ENCODE assay signal across 15 cellular contexts in genomic region chr18:49021076-49021432, GRCh38.
DNase-seq lines count a peak whose midpoint lies in the region; FAIRE-seq and TF ChIP-seq lines count a peak whose summit lies in the region.
"Had no signal": no experiment of that assay in that cellular context is flagged by ENCODE, and none has a peak within 500 bp of the region (broad histone marks: within the 10 kb centered on the region; RNA-seq: fewer than 3 reads in every experiment).

No MANE protein-coding gene starts in this region.

- peak overlapping the region; percentile 99 for H2AK5ac ChIP-seq in mesendoderm (ENCODE audit: low read length)

- no peaks in the 10 kb centered on the region for H3K79me2 ChIP-seq in mesendoderm (ENCODE audit: control insufficient read depth, insufficient read depth, low read length)
- no peaks in the 10 kb centered on the region for H3K79me2 ChIP-seq in MM.1S (ENCODE audit: low read length)

- H3K27me3 ChIP-seq in BLaER1 = no peaks in the 10 kb centered on the region
- H3K27me3 ChIP-seq in bronchial epithelial cell (ENCODE audit: control insufficient read depth, insufficient read depth, low read length) = no peaks in the 10 kb centered on the region
- H3K27me3 ChIP-seq in mesendoderm (ENCODE audit: insufficient read depth, low read length, poor library complexity) = no peaks in the 10 kb centered on the region
- H3K27me3 ChIP-seq in MM.1S (replicated peaks; ENCODE audit: insufficient read depth, low read length) = no peaks in the 10 kb centered on the region
- H3K27me3 ChIP-seq: ascending aorta had no signal

- H3K18ac ChIP-seq in mesendoderm (ENCODE audit: low read length) = peak overlapping the region; percentile 1

- peak overlapping the region; percentile 95 for H3K23ac ChIP-seq in mesendoderm (ENCODE audit: low read length)

- WGBS in mesendoderm (ENCODE audit: extremely low coverage, insufficient coverage, low lambda C conversion rate) = no CpG with 5 or more reads among the region's 7 CpGs

- peaks cover 32% of the 10 kb centered on the region; the same call in 1 of the 2 replicates for H3K36me3 ChIP-seq in BLaER1
- H3K36me3 ChIP-seq in HEK293 (ENCODE audit: control insufficient read depth in 2 of 2, insufficient read depth in 1 of 2, low read length in 2 of 2) = no peaks in the 10 kb centered on the region
- H3K36me3 ChIP-seq in bronchial epithelial cell (ENCODE audit: control insufficient read depth, insufficient read depth, low read length) = no peaks in the 10 kb centered on the region
- no peaks in the 10 kb centered on the region for H3K36me3 ChIP-seq in mesendoderm (ENCODE audit: control insufficient read depth, insufficient read depth, low read length)
- H3K36me3 ChIP-seq in MM.1S (replicated peaks; ENCODE audit: insufficient read depth, low read length) = no peaks in the 10 kb centered on the region
- H3K36me3 ChIP-seq: ascending aorta had no signal

- no peak overlapping the region for H4K5ac ChIP-seq in mesendoderm (ENCODE audit: low read length)

- no peak overlapping the region for H4K8ac ChIP-seq in mesendoderm (ENCODE audit: low read depth, low read length)

- peak overlapping the region; percentile 78 for H2BK5ac ChIP-seq in mesendoderm (ENCODE audit: low read length)

- H3K4me3 ChIP-seq in BLaER1 (peak overlapping the region; percentile 75), HEK293 (ENCODE audit: low read depth, low read length) (peak overlapping the region; percentile 32), bronchial epithelial cell (ENCODE audit: low read depth, low read length) (peak overlapping the region; percentile 22), mesendoderm (ENCODE audit: low read length) (no peak overlapping the region), MM.1S (ENCODE audit: low read length) (no peak overlapping the region)
- H3K4me3 ChIP-seq: ascending aorta had no signal

- H3K27ac ChIP-seq in BLaER1 (peak overlapping the region; percentile 100), HEK293 (ENCODE audit: extremely low read depth, low read depth, low read length) (no peak overlapping the region; the same call in 1 of the 2 replicates), mesendoderm (ENCODE audit: low read depth, low read length) (no peak overlapping the region), MM.1S (ENCODE audit: low read length) (no peak overlapping the region)
- H3K27ac ChIP-seq: ascending aorta had no signal

- H3K4me2 ChIP-seq in BLaER1 (peak overlapping the region; percentile 86), mesendoderm (ENCODE audit: low read length) (peak overlapping the region; percentile 17), MM.1S (ENCODE audit: low read depth, low read length) (no peak overlapping the region)

- H3K9me3 ChIP-seq in BLaER1 (no peaks in the 10 kb centered on the region), HEK293 (ENCODE audit: control insufficient read depth, insufficient read depth, low read depth, low read length) (no peaks in the 10 kb centered on the region), MM.1S (replicated peaks; ENCODE audit: insufficient read depth, low read length) (no peaks in the 10 kb centered on the region)
- H3K9me3 ChIP-seq: ascending aorta had no signal

- no peak for TF ChIP-seq CTCF in HEK293 (tag by site-specific recombination; IDR thresholded peaks at IDR 0.05)
- no peak for TF ChIP-seq CTCF in bronchial epithelial cell (IDR thresholded peaks at IDR 0.05; ENCODE audit: insufficient read depth, low read length, severe bottlenecking)
- TF ChIP-seq CTCF in MM.1S (IDR thresholded peaks at IDR 0.05; ENCODE audit: low read length) = no peak

- no peak for FAIRE-seq in bronchial epithelial cell (lab: Jason Lieb, UNC)
- FAIRE-seq: RCC 7860 had no signal

- DNase-seq in bronchial epithelial cell (ENCODE audit: low read depth) (no peak), mesendoderm (no peak), MM.1S (no peak), SW480 (ENCODE audit: low spot score) (no peak), GM03348 (ENCODE audit: low spot score) (no peak), GDM1 (lab: John Stamatoyannopoulos, UW) (no peak)
- DNase-seq: DMS79; effector CD4-positive, alpha-beta T cell; foreskin fibroblast; NCI-H446; T-helper 17 cell had no signal

- H3K4ac ChIP-seq in mesendoderm (ENCODE audit: low read depth, low read length) = peak overlapping the region; percentile 63

- POLR2A ChIA-PET in HEK293 (lab: Yijun Ruan, JAX) = interaction anchor here (1.3 to 3.8 kb wide), 7 partner anchors 24 to 466 kb away, joined by 4 to 26 read pairs (median 7); partner anchors contain the start of gene C18orf32

- H2BK120ac ChIP-seq in mesendoderm (ENCODE audit: low read depth, low read length) = peak overlapping the region; percentile 0

- H3K79me1 ChIP-seq in mesendoderm (ENCODE audit: low read length) = no peaks in the 10 kb centered on the region

- peak overlapping the region; percentile 96 for H3K9ac ChIP-seq in BLaER1
- peak overlapping the region; percentile 62 for H3K9ac ChIP-seq in mesendoderm (ENCODE audit: low read length)
- H3K9ac ChIP-seq in MM.1S (ENCODE audit: low read length) = no peak overlapping the region

- CTCF ChIA-PET in HEK293 (lab: Yijun Ruan, JAX) = interaction anchor here (0.5 to 2.8 kb wide), 15 partner anchors 10 to 499 kb away, joined by 3 to 22 read pairs (median 4); no protein-coding TSS in a partner anchor

- no peak overlapping the region for H2AFZ ChIP-seq in MM.1S (ENCODE audit: low read length)

- H3F3A ChIP-seq in MM.1S (ENCODE audit: insufficient read depth, low read length) = no peaks in the 10 kb centered on the region

- no peak overlapping the region for H2BK15ac ChIP-seq in mesendoderm (replicated peaks; ENCODE audit: low read depth)

- H3K56ac ChIP-seq in mesendoderm (ENCODE audit: low read length) = peak overlapping the region; percentile 91

- H3K9me2 ChIP-seq in MM.1S (replicated peaks; ENCODE audit: insufficient read depth, low read length) = no peaks in the 10 kb centered on the region

- H4K20me1 ChIP-seq in BLaER1 (peaks cover 32% of the 10 kb centered on the region; the same call in 1 of the 2 replicates), MM.1S (ENCODE audit: insufficient read depth, low read length) (no peaks in the 10 kb centered on the region)

- peaks cover 99% of the 10 kb centered on the region for H3K4me1 ChIP-seq in BLaER1
- H3K4me1 ChIP-seq in HEK293 (ENCODE audit: control insufficient read depth, insufficient read depth, low read length) = peaks cover 9% of the 10 kb centered on the region
- H3K4me1 ChIP-seq in mesendoderm (ENCODE audit: control insufficient read depth, low read depth, low read length) = peaks cover 13% of the 10 kb centered on the region
- no peaks in the 10 kb centered on the region for H3K4me1 ChIP-seq in MM.1S (ENCODE audit: low read length)

TF ChIP-seq in HEK293, 187 proteins besides CTCF, POLR2A, EP300 and RAD21 (continues in another document):
- TF ChIP-seq MEIS1 (CRISPR knock-in tag; IDR thresholded peaks at IDR 0.05; ENCODE audit: borderline replicate concordance) = no peak
- no peak for TF ChIP-seq ZNF692 (tag by site-specific recombination; IDR thresholded peaks at IDR 0.05)
- TF ChIP-seq INSM2 (tag by site-specific recombination; IDR thresholded peaks at IDR 0.05) = no peak
- no peak for TF ChIP-seq SCRT1 (tag by site-specific recombination; IDR thresholded peaks at IDR 0.05; ENCODE audit: borderline replicate concordance)
- TF ChIP-seq KLF8 (tag by site-specific recombination; IDR thresholded peaks at IDR 0.05) = no peak
- TF ChIP-seq ZNF140 (tag by site-specific recombination; IDR thresholded peaks at IDR 0.05) = no peak
- no peak for TF ChIP-seq ZNF513 (tag by site-specific recombination; IDR thresholded peaks at IDR 0.05)
- TF ChIP-seq ZNF433 (tag by site-specific recombination; IDR thresholded peaks at IDR 0.05; ENCODE audit: low read depth) = no peak
- TF ChIP-seq ZNF76 (tag by site-specific recombination; IDR thresholded peaks at IDR 0.05; ENCODE audit: borderline replicate concordance, low read depth) = no peak
- TF ChIP-seq ZNF544 (tag by site-specific recombination; IDR thresholded peaks at IDR 0.05) = no peak
- TF ChIP-seq ZNF266 (tag by site-specific recombination; IDR thresholded peaks at IDR 0.05; ENCODE audit: low read depth) = no peak
- TF ChIP-seq ZNF391 (tag by site-specific recombination; IDR thresholded peaks at IDR 0.05; ENCODE audit: borderline replicate concordance, low read depth) = no peak

Comparison
In these comparisons a context has a peak if more than half of its experiments do, and no peak if none do; other contexts are left out.
1. H3K4me3 ChIP-seq: peak in BLaER1 (single experiment), HEK293 (single experiment) and bronchial epithelial cell (single experiment); none in mesendoderm (single experiment) and MM.1S (single experiment).